Comparison of ENCODE assay signal across 20 cellular contexts in genomic region chr21:42317826-42318746, GRCh38. TPM values are rescaled to one million over a fixed set of nuclear protein-coding genes. Genes with fewer than 3 reads are reported as not detected.
DNase-seq lines count a peak whose midpoint lies in the region; ATAC-seq and TF ChIP-seq lines count a peak whose summit lies in the region.
"Had no signal": no experiment of that assay in that cellular context is flagged by ENCODE, and none has a peak within 500 bp of the region (broad histone marks: within the 10 kb centered on the region; RNA-seq: fewer than 3 reads in every experiment).

No MANE protein-coding gene starts in this region.

- H3K79me1 ChIP-seq in IMR-90 (ENCODE audit: low read depth in 1 of 2, low read length in 2 of 2): no peaks in the 10 kb centered on the region

- H3K27ac Mint-ChIP-seq in WTC11 (peak overlapping the region; percentile 68; the same call in 1 of the 2 replicates), immature natural killer cell (no peak overlapping the region)
- H3K27ac Mint-ChIP-seq in activated CD8-positive, alpha-beta T cell treated with anti-CD3 and anti-CD28 coated beads, Interleukin-2, amount 10 ng/mL, durations not matched to agents 7 days and 5 days: no peak overlapping the region
- H3K27ac Mint-ChIP-seq: activated naive CD8-positive, alpha-beta T cell treated with anti-CD3 and anti-CD28 coated beads, Interleukin-2, amount 50 U/mL, for 24 hours; activated T-helper 1 cell treated with anti-CD3 and anti-CD28 coated beads, Interleukin-12 subunit alpha, Interleukin-12 subunit beta, Interleukin-2, Interleukin-4 antibody, amounts not matched to agents 30 ng/mL and 10 ng/mL and 1 ng/mL, durations not matched to agents 14 hours and 24 hours and 36 hours; naive thymus-derived CD4-positive, alpha-beta T cell had no signal

- H4K5ac ChIP-seq in IMR-90 (ENCODE audit: low read depth, low read length): no peak overlapping the region

- no peaks in the 10 kb centered on the region for H3F3A ChIP-seq in GM23248 (ENCODE audit: insufficient read depth)

- ATAC-seq in IMR-90 (ENCODE audit: low read depth) (no peak), WTC11 (peak; percentile 9; the same call in 1 of the 2 replicates)
- no peak for ATAC-seq in activated CD8-positive, alpha-beta T cell treated with anti-CD3 and anti-CD28 coated beads, Interleukin-2, amount 10 ng/mL, durations not matched to agents 7 days and 5 days
- ATAC-seq: activated naive CD8-positive, alpha-beta T cell treated with anti-CD3 and anti-CD28 coated beads, Interleukin-2, amount 50 U/mL, for 24 hours; esophagus mucosa; naive thymus-derived CD4-positive, alpha-beta T cell; SK-N-SH treated with all-trans-retinoic acid at 6 μM for 48 hours had no signal

- CTCF ChIA-PET in IMR-90 (lab: Yijun Ruan, JAX) (no interaction called here), WTC11 (lab: Charles Lee) (interaction anchor here (0.6 to 11.5 kb wide), 8 partner anchors 8 to 201 kb away, joined by 3 to 165 read pairs (median 4); no protein-coding TSS in a partner anchor)
- CTCF ChIA-PET in activated CD8-positive, alpha-beta T cell treated with anti-CD3 and anti-CD28 coated beads, Interleukin-2, amount 10 ng/mL, durations not matched to agents 7 days and 5 days (lab: Charles Lee): interaction anchor here (0.6 to 3.2 kb wide), 2 partner anchors 8 to 19 kb away, joined by 3 to 12 read pairs; no protein-coding TSS in a partner anchor

- H4K8ac ChIP-seq in IMR-90 (ENCODE audit: low read depth in 2 of 2, low read length in 2 of 2): no peak overlapping the region

- H3K4me1 ChIP-seq in IMR-90 (ENCODE audit: control insufficient read depth, insufficient read depth, low read length): no peaks in the 10 kb centered on the region
- peaks cover 80 to 82% of the 10 kb centered on the region in 2 experiments for H3K4me1 ChIP-seq in neutrophil (ENCODE audit: control insufficient read depth in 1 of 2, insufficient read depth in 1 of 2, low read depth in 1 of 2, low read length in 1 of 2)
- H3K4me1 ChIP-seq in GM23248 (ENCODE audit: insufficient read depth): no peaks in the 10 kb centered on the region
- H3K4me1 ChIP-seq: breast epithelium had no signal

- H3K27ac ChIP-seq in IMR-90 (ENCODE audit: insufficient read depth, low read length) (no peak overlapping the region), neutrophil (peak overlapping the region; percentile 88), GM23248 (no peak overlapping the region)
- H3K27ac ChIP-seq: breast epithelium, dorsolateral prefrontal cortex, prostate gland, testis had no signal

- no peak for TF ChIP-seq RAD21 in IMR-90 (IDR thresholded peaks at IDR 0.05; ENCODE audit: low read length)

- H2AFZ ChIP-seq in IMR-90 (replicated peaks; ENCODE audit: low read length, poor library complexity) (peak overlapping the region; percentile 51), GM23248 (no peak overlapping the region)

- peak; percentile 37 for DNase-seq in D341Med (ENCODE audit: low spot score)
- no peak for DNase-seq in IMR-90
- DNase-seq in WTC11 (ENCODE audit: low spot score): no peak
- DNase-seq in activated CD8-positive, alpha-beta T cell treated with anti-CD3 and anti-CD28 coated beads, Interleukin-2, amount 10 ng/mL, durations not matched to agents 7 days and 5 days: no peak
- no peak for DNase-seq in immature natural killer cell
- DNase-seq in GM23248: no peak
- DNase-seq: activated naive CD8-positive, alpha-beta T cell treated with anti-CD3 and anti-CD28 coated beads, Interleukin-2, amount 50 U/mL, for 24 hours; DMS 273 treated with DMSO at 0.1 percent for 48 hours; testis had no signal

- H3K9me3 ChIP-seq in IMR-90 (ENCODE audit: control insufficient read depth, insufficient read depth, low read length) (no peaks in the 10 kb centered on the region), neutrophil (no peaks in the 10 kb centered on the region), GM23248 (ENCODE audit: low read depth) (no peaks in the 10 kb centered on the region)
- H3K9me3 ChIP-seq: breast epithelium, prostate gland, testis had no signal

- H4K91ac ChIP-seq in IMR-90 (ENCODE audit: insufficient read depth, low read depth, low read length): no peak overlapping the region

- H3K4me3 ChIP-seq in IMR-90 (ENCODE audit: insufficient read depth, low read depth, low read length) (no peak overlapping the region), neutrophil (ENCODE audit: low read depth in 1 of 2, low read length in 1 of 2) (no peak overlapping the region), GM23248 (no peak overlapping the region)
- H3K4me3 ChIP-seq: breast epithelium, dorsolateral prefrontal cortex, lung, prostate gland, smooth muscle cell, testis had no signal

- no peak for TF ChIP-seq POLR2A in IMR-90 (IDR thresholded peaks at IDR 0.05; ENCODE audit: low read depth, low read length)

- no peak overlapping the region for H3K14ac ChIP-seq in IMR-90 (replicated peaks; ENCODE audit: low read depth, low read length)

- in situ Hi-C loops in IMR-90 (cut with MboI; ENCODE audit: low sequenced_read_pairs) (no loop called here), GM23248 (cut with MboI) (no loop called here)

- no peak overlapping the region for H3K23ac ChIP-seq in IMR-90 (ENCODE audit: low read depth, low read length)

- peak overlapping the region; percentile 72 for H2AK9ac ChIP-seq in IMR-90 (replicated peaks; ENCODE audit: low read depth, low read length, poor library complexity)

- no peaks in the 10 kb centered on the region for H3K36me3 ChIP-seq in IMR-90 (ENCODE audit: control insufficient read depth, insufficient read depth, low read length)
- no peaks in the 10 kb centered on the region for H3K36me3 ChIP-seq in neutrophil
- no peaks in the 10 kb centered on the region for H3K36me3 ChIP-seq in GM23248 (ENCODE audit: low read depth)
- H3K36me3 ChIP-seq: breast epithelium, prostate gland had no signal

- POLR2A ChIA-PET in IMR-90 (lab: Charles Lee; ENCODE audit: unreplicated experiment) (no interaction called here), WTC11 (lab: Charles Lee) (no interaction called here)
- POLR2A ChIA-PET in activated CD8-positive, alpha-beta T cell treated with anti-CD3 and anti-CD28 coated beads, Interleukin-2, amount 10 ng/mL, durations not matched to agents 7 days and 5 days (lab: Charles Lee): no interaction called here

- H3K4me3 Mint-ChIP-seq in WTC11: no peak overlapping the region
- no peak overlapping the region for H3K4me3 Mint-ChIP-seq in activated CD8-positive, alpha-beta T cell treated with anti-CD3 and anti-CD28 coated beads, Interleukin-2, amount 10 ng/mL, durations not matched to agents 7 days and 5 days
- no peak overlapping the region for H3K4me3 Mint-ChIP-seq in immature natural killer cell
- H3K4me3 Mint-ChIP-seq: activated naive CD8-positive, alpha-beta T cell treated with anti-CD3 and anti-CD28 coated beads, Interleukin-2, amount 50 U/mL, for 24 hours; activated T-helper 1 cell treated with anti-CD3 and anti-CD28 coated beads, Interleukin-12 subunit alpha, Interleukin-12 subunit beta, Interleukin-2, Interleukin-4 antibody, amounts not matched to agents 30 ng/mL and 10 ng/mL and 1 ng/mL, durations not matched to agents 14 hours and 24 hours and 36 hours had no signal

- no peaks in the 10 kb centered on the region for H3K9me1 ChIP-seq in IMR-90 (ENCODE audit: insufficient read depth, low read length)

- no peak overlapping the region for H2BK15ac ChIP-seq in IMR-90 (ENCODE audit: low read depth, low read length)

- intact Hi-C loops in IMR-90 (cut with micrococcal nuclease): no loop called here

- no peaks in the 10 kb centered on the region for H3K79me2 ChIP-seq in GM23248 (ENCODE audit: insufficient read depth)

- H2BK20ac ChIP-seq in IMR-90 (ENCODE audit: low read depth, low read length): no peak overlapping the region

- no peak overlapping the region for H3K4ac ChIP-seq in IMR-90 (ENCODE audit: low read depth, low read length)

- no peak overlapping the region for H3K56ac ChIP-seq in IMR-90 (ENCODE audit: extremely low read depth, insufficient read depth, low read length)

- H4K20me1 ChIP-seq in IMR-90 (ENCODE audit: insufficient read depth, low read length) (no peaks in the 10 kb centered on the region; the same call in 1 of the 2 replicates), GM23248 (ENCODE audit: insufficient read depth) (no peaks in the 10 kb centered on the region)

- no peak overlapping the region for H3K18ac ChIP-seq in IMR-90 (ENCODE audit: low read depth, low read length)

- WGBS in IMR-90 (ENCODE audit: extremely low coverage in 2 of 2, insufficient read length in 1 of 2), 2 experiments: 71% methylated on average over 3 of the region's 20 CpGs; no CpG with 5 or more reads in 1 of the 2 experiments
- WGBS in GM23248 (ENCODE audit: low coverage in 1 of 2, low lambda C conversion rate in 2 of 2, missing lambda C conversion rate in 2 of 2), 2 experiments: 53 to 60% methylated on average over 18 to 20 of the region's 20 CpGs

- no peaks in the 10 kb centered on the region; the same call in 1 of the 2 replicates for H3K27me3 Mint-ChIP-seq in WTC11 (ENCODE audit: low read depth)
- H3K27me3 Mint-ChIP-seq in activated CD8-positive, alpha-beta T cell treated with anti-CD3 and anti-CD28 coated beads, Interleukin-2, amount 10 ng/mL, durations not matched to agents 7 days and 5 days (ENCODE audit: low read depth): peaks cover 1% of the 10 kb centered on the region
- H3K27me3 Mint-ChIP-seq in immature natural killer cell (ENCODE audit: low read depth in 3 of 3): peaks cover 0 to 3% (median 2%) of the 10 kb centered on the region in 3 donors
- H3K27me3 Mint-ChIP-seq: activated naive CD8-positive, alpha-beta T cell treated with anti-CD3 and anti-CD28 coated beads, Interleukin-2, amount 50 U/mL, for 24 hours had no signal

- no peaks in the 10 kb centered on the region for H3K36me3 Mint-ChIP-seq in WTC11
- H3K36me3 Mint-ChIP-seq in activated CD8-positive, alpha-beta T cell treated with anti-CD3 and anti-CD28 coated beads, Interleukin-2, amount 10 ng/mL, durations not matched to agents 7 days and 5 days (ENCODE audit: low read depth): no peaks in the 10 kb centered on the region
- no peaks in the 10 kb centered on the region for H3K36me3 Mint-ChIP-seq in immature natural killer cell
- H3K36me3 Mint-ChIP-seq: naive thymus-derived CD4-positive, alpha-beta T cell had no signal

- H2AK5ac ChIP-seq in IMR-90 (ENCODE audit: low read depth, low read length): no peak overlapping the region

- peaks cover 59% of the 10 kb centered on the region for H3K4me1 Mint-ChIP-seq in WTC11
- H3K4me1 Mint-ChIP-seq in activated CD8-positive, alpha-beta T cell treated with anti-CD3 and anti-CD28 coated beads, Interleukin-2, amount 10 ng/mL, durations not matched to agents 7 days and 5 days (ENCODE audit: low read depth): peaks cover 5% of the 10 kb centered on the region
- H3K4me1 Mint-ChIP-seq in immature natural killer cell: peaks cover 15 to 16% of the 10 kb centered on the region in 2 donors

- H3K9ac ChIP-seq in IMR-90 (ENCODE audit: low read depth, low read length) (no peak overlapping the region), GM23248 (no peak overlapping the region)

- H2BK5ac ChIP-seq in IMR-90 (ENCODE audit: low read depth, low read length, poor library complexity, severe bottlenecking): no peak overlapping the region

- dilution Hi-C loops in IMR-90 (cut with HindIII; ENCODE audit: low sequenced_read_pairs, unreplicated experiment): no loop called here

- H3K9me3 Mint-ChIP-seq in WTC11 (no peaks in the 10 kb centered on the region), immature natural killer cell (no peaks in the 10 kb centered on the region)
- no peaks in the 10 kb centered on the region for H3K9me3 Mint-ChIP-seq in activated CD8-positive, alpha-beta T cell treated with anti-CD3 and anti-CD28 coated beads, Interleukin-2, amount 10 ng/mL, durations not matched to agents 7 days and 5 days (ENCODE audit: insufficient read depth)
- H3K9me3 Mint-ChIP-seq: activated naive CD8-positive, alpha-beta T cell treated with anti-CD3 and anti-CD28 coated beads, Interleukin-2, amount 50 U/mL, for 24 hours; activated T-helper 1 cell treated with anti-CD3 and anti-CD28 coated beads, Interleukin-12 subunit alpha, Interleukin-12 subunit beta, Interleukin-2, Interleukin-4 antibody, amounts not matched to agents 30 ng/mL and 10 ng/mL and 1 ng/mL, durations not matched to agents 14 hours and 24 hours and 36 hours; naive thymus-derived CD4-positive, alpha-beta T cell had no signal

- H2BK120ac ChIP-seq in IMR-90 (ENCODE audit: low read depth, low read length): no peak overlapping the region

- no peaks in the 10 kb centered on the region for H3K9me2 ChIP-seq in GM23248 (ENCODE audit: insufficient read depth)

- peaks cover 44% of the 10 kb centered on the region for H3K27me3 ChIP-seq in IMR-90 (ENCODE audit: control insufficient read depth, insufficient read depth, low read length)
- H3K27me3 ChIP-seq in neutrophil: no peaks in the 10 kb centered on the region
- peaks cover 6% of the 10 kb centered on the region for H3K27me3 ChIP-seq in GM23248 (replicated peaks; ENCODE audit: insufficient read depth)
- H3K27me3 ChIP-seq: breast epithelium, testis had no signal

- BruUV-seq in IMR-90 (replicated peaks; lab: Mats Ljungman, UMichigan): no TSS peak

- no peak overlapping the region for H3K4me2 ChIP-seq in IMR-90 (ENCODE audit: low read depth, low read length)
- no peak overlapping the region for H3K4me2 ChIP-seq in GM23248 (ENCODE audit: unreplicated experiment)
- H3K4me2 ChIP-seq: smooth muscle cell had no signal

- TF ChIP-seq CTCF in IMR-90 (conservative IDR thresholded peaks at IDR 0.05; ENCODE audit: low read depth, low read length) (no peak), WTC11 (IDR thresholded peaks at IDR 0.05) (no peak), neutrophil (IDR thresholded peaks at IDR 0.05) (no peak)

RNA-seq across cellular contexts. Expression of gene TFF3, which starts 2.9 kb away (rescaled TPM):
- total RNA-seq in IMR-90 (2012; rRNA removed) (not detected in 2 replicates), WTC11 (2021) (2.9 to 4.2 TPM (median 3.5 TPM) in 3 replicates)
- polyA plus RNA-seq in IMR-90 (2012; rRNA removed) (not detected in 2 replicates), immature natural killer cell (not detected), GM23248 (2016; fragmentation: Nextera tagmentation; extraction: Ambion mirVana) (not detected in 2 replicates)
- not detected in 2 replicates for polyA plus RNA-seq in IMR-90 (2012; cell fraction: cytosol; rRNA removed)
- not detected in 2 replicates for polyA plus RNA-seq in IMR-90 (2012; cell fraction: nucleus; rRNA removed; ENCODE audit: low replicate concordance)
- not detected for total RNA-seq in activated CD8-positive, alpha-beta T cell treated with anti-CD3 and anti-CD28 coated beads, Interleukin-2, amount 10 ng/mL, durations not matched to agents 7 days and 5 days
- total RNA-seq in GM23248 (2014; rRNA removed; shearing (Covaris generic)): not detected in 2 replicates
- total RNA-seq: activated T-helper 1 cell treated with anti-CD3 and anti-CD28 coated beads, Interleukin-12 subunit alpha, Interleukin-12 subunit beta, Interleukin-2, Interleukin-4 antibody, amounts not matched to agents 30 ng/mL and 10 ng/mL and 1 ng/mL, durations not matched to agents 14 hours and 24 hours and 36 hours; naive thymus-derived CD4-positive, alpha-beta T cell; smooth muscle cell had no signal
- polyA plus RNA-seq: naive thymus-derived CD4-positive, alpha-beta T cell had no signal

RNA-seq across cellular contexts. Expression of gene TFF2, which starts 32.7 kb away (rescaled TPM):
- total RNA-seq in IMR-90 (2012; rRNA removed) (not detected in 2 replicates), WTC11 (2021) (0.33 TPM in 1 of 3 replicates, not detected in the others)
- polyA plus RNA-seq in IMR-90 (2012; rRNA removed) (not detected in 2 replicates), immature natural killer cell (not detected), GM23248 (2016; fragmentation: Nextera tagmentation; extraction: Ambion mirVana) (not detected in 2 replicates)
- not detected in 2 replicates for polyA plus RNA-seq in IMR-90 (2012; cell fraction: cytosol; rRNA removed)
- not detected in 2 replicates for polyA plus RNA-seq in IMR-90 (2012; cell fraction: nucleus; rRNA removed; ENCODE audit: low replicate concordance)
- not detected for total RNA-seq in activated CD8-positive, alpha-beta T cell treated with anti-CD3 and anti-CD28 coated beads, Interleukin-2, amount 10 ng/mL, durations not matched to agents 7 days and 5 days
- not detected in 2 replicates for total RNA-seq in GM23248 (2014; rRNA removed; shearing (Covaris generic))
- total RNA-seq: activated T-helper 1 cell treated with anti-CD3 and anti-CD28 coated beads, Interleukin-12 subunit alpha, Interleukin-12 subunit beta, Interleukin-2, Interleukin-4 antibody, amounts not matched to agents 30 ng/mL and 10 ng/mL and 1 ng/mL, durations not matched to agents 14 hours and 24 hours and 36 hours; breast epithelium; dorsolateral prefrontal cortex; esophagus mucosa; glomerular endothelial cell; lung; naive thymus-derived CD4-positive, alpha-beta T cell; prostate gland; smooth muscle cell; testis had no signal
- polyA plus RNA-seq: lung; naive thymus-derived CD4-positive, alpha-beta T cell; smooth muscle cell had no signal

RNA-seq across cellular contexts. Expression of gene TFF1, which starts 48.2 kb away (rescaled TPM):
- total RNA-seq in IMR-90 (2012; rRNA removed) (not detected in 2 replicates), WTC11 (2021) (0.53 to 0.98 TPM (median 0.81 TPM) in 3 replicates)
- polyA plus RNA-seq in IMR-90 (2012; rRNA removed) (not detected in 2 replicates), immature natural killer cell (not detected), GM23248 (2016; fragmentation: Nextera tagmentation; extraction: Ambion mirVana) (not detected in 2 replicates)
- not detected in 2 replicates for polyA plus RNA-seq in IMR-90 (2012; cell fraction: cytosol; rRNA removed)
- polyA plus RNA-seq in IMR-90 (2012; cell fraction: nucleus; rRNA removed; ENCODE audit: low replicate concordance): not detected in 2 replicates
- total RNA-seq in activated CD8-positive, alpha-beta T cell treated with anti-CD3 and anti-CD28 coated beads, Interleukin-2, amount 10 ng/mL, durations not matched to agents 7 days and 5 days: not detected
- total RNA-seq in GM23248 (2014; rRNA removed; shearing (Covaris generic)): not detected in 2 replicates
- total RNA-seq: activated T-helper 1 cell treated with anti-CD3 and anti-CD28 coated beads, Interleukin-12 subunit alpha, Interleukin-12 subunit beta, Interleukin-2, Interleukin-4 antibody, amounts not matched to agents 30 ng/mL and 10 ng/mL and 1 ng/mL, durations not matched to agents 14 hours and 24 hours and 36 hours; dorsolateral prefrontal cortex; esophagus mucosa; glomerular endothelial cell; naive thymus-derived CD4-positive, alpha-beta T cell; testis had no signal
- polyA plus RNA-seq: naive thymus-derived CD4-positive, alpha-beta T cell had no signal
